ENCODE assay signal across 15 cellular contexts in the genomic region with DNA sequence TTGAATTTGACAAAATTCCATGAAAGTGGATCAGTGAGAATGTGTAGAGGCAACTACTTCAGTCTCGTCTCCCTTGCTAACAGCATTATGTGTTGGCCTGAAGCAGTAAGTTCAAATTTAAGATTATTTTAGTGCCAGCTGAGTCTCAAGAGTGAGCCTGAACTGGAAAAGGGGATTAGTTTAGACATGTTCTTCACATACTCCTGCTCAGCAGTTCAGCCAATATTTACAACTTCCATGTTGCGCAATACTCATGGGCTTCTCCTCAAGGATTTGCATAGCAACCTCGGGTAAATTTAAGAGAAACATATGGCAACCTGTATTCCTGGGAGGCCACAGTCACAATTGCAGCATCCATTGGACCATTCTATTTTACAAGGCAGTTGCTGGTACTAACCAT.
A peak's percentile ranks its signal among the peaks of the same experiment; 100 is the strongest.
DNase-seq lines count a peak whose midpoint lies in the region; ATAC-seq, FAIRE-seq and TF ChIP-seq lines count a peak whose summit lies in the region.
"Had no signal": no experiment of that assay in that cellular context is flagged by ENCODE, and none has a peak within 500 bp of the region (broad histone marks: within the 10 kb centered on the region; RNA-seq: fewer than 3 reads in every experiment).

No MANE protein-coding gene starts in this region.

- H3K27ac ChIP-seq in body of pancreas: no peak overlapping the region
- peak overlapping the region; percentile 36 for H3K27ac ChIP-seq in keratinocyte (ENCODE audit: control insufficient read depth, insufficient read depth, low read length)
- H3K27ac ChIP-seq in uterus: no peak overlapping the region
- no peak overlapping the region for H3K27ac ChIP-seq in dorsolateral prefrontal cortex
- H3K27ac ChIP-seq in suprapubic skin: no peak overlapping the region
- H3K27ac ChIP-seq: tibial artery had no signal

- no peak overlapping the region for H3K9ac ChIP-seq in keratinocyte (ENCODE audit: control insufficient read depth, extremely low read depth, insufficient read depth, low read length)

- no peak overlapping the region for H3K4me3 ChIP-seq in BJ (ENCODE audit: low read depth, low read length)
- H3K4me3 ChIP-seq in body of pancreas: no peak overlapping the region
- H3K4me3 ChIP-seq in keratinocyte (ENCODE audit: control insufficient read depth in 2 of 3, extremely low read depth in 1 of 3, insufficient read depth in 2 of 3, low read depth in 1 of 3, low read length in 3 of 3): no peak overlapping the region
- no peak overlapping the region for H3K4me3 ChIP-seq in uterus
- H3K4me3 ChIP-seq in dorsolateral prefrontal cortex: no peak overlapping the region
- H3K4me3 ChIP-seq in suprapubic skin: no peak overlapping the region
- H3K4me3 ChIP-seq: tibial artery had no signal

- POLR2A ChIA-PET in BJ (lab: Charles Lee): no interaction called here

- TF ChIP-seq EP300 in suprapubic skin (IDR thresholded peaks at IDR 0.05): no peak

- H3K4me1 ChIP-seq in body of pancreas: peaks cover 5% of the 10 kb centered on the region
- peaks cover 24% of the 10 kb centered on the region for H3K4me1 ChIP-seq in keratinocyte (ENCODE audit: control insufficient read depth, extremely low read depth, insufficient read depth, low read length)
- H3K4me1 ChIP-seq in uterus: no peaks in the 10 kb centered on the region
- H3K4me1 ChIP-seq in suprapubic skin: peaks cover 17% of the 10 kb centered on the region
- H3K4me1 ChIP-seq: tibial artery had no signal

- no peaks in the 10 kb centered on the region for H4K20me1 ChIP-seq in keratinocyte (ENCODE audit: control insufficient read depth, extremely low read depth, insufficient read depth, low read length)

- TF ChIP-seq CTCF in BJ (IDR thresholded peaks at IDR 0.05; ENCODE audit: insufficient read depth, low read depth, low read length): no peak
- no peak for TF ChIP-seq CTCF in body of pancreas (IDR thresholded peaks at IDR 0.05)
- no peak for TF ChIP-seq CTCF in keratinocyte (optimal IDR thresholded peaks at IDR 0.05 in 1 of 3, IDR thresholded peaks at IDR 0.05 in 1 of 3, conservative IDR thresholded peaks at IDR 0.05 in 1 of 3; ENCODE audit: extremely low read depth in 1 of 3, insufficient read depth in 2 of 3, low read length in 3 of 3)
- TF ChIP-seq CTCF in uterus (IDR thresholded peaks at IDR 0.05): no peak
- no peak for TF ChIP-seq CTCF in dorsolateral prefrontal cortex (IDR thresholded peaks at IDR 0.05 in 54 of 56, conservative IDR thresholded peaks at IDR 0.05 in 2 of 56; ENCODE audit: low read depth in 1 of 56, partially characterized antibody in 56 of 56)
- no peak for TF ChIP-seq CTCF in suprapubic skin (IDR thresholded peaks at IDR 0.05)

- no peaks in the 10 kb centered on the region for H3K9me3 ChIP-seq in body of pancreas
- no peaks in the 10 kb centered on the region for H3K9me3 ChIP-seq in keratinocyte (ENCODE audit: control insufficient read depth, low read depth, low read length)
- H3K9me3 ChIP-seq in uterus: no peaks in the 10 kb centered on the region
- H3K9me3 ChIP-seq in suprapubic skin: no peaks in the 10 kb centered on the region
- H3K9me3 ChIP-seq: tibial artery had no signal

- H3K27me3 ChIP-seq in BJ (ENCODE audit: control insufficient read depth, insufficient read depth, low read length) (no peaks in the 10 kb centered on the region), body of pancreas (no peaks in the 10 kb centered on the region), keratinocyte (ENCODE audit: control insufficient read depth, extremely low read depth, insufficient read depth, low read length) (no peaks in the 10 kb centered on the region), uterus (no peaks in the 10 kb centered on the region), dorsolateral prefrontal cortex (no peaks in the 10 kb centered on the region), suprapubic skin (no peaks in the 10 kb centered on the region)
- H3K27me3 ChIP-seq: tibial artery had no signal

- peak; percentile 52 for ATAC-seq in body of pancreas
- ATAC-seq: activated T-cell treated with anti-CD3 and anti-CD28 coated beads, Interleukin-2, amount 50 U/mL, for 4 hours had no signal

- H3K36me3 ChIP-seq in BJ (ENCODE audit: control insufficient read depth, insufficient read depth, low read length) (no peaks in the 10 kb centered on the region), body of pancreas (replicated peaks in 1 of 2; ENCODE audit: insufficient read depth in 1 of 2, low read depth in 2 of 2) (no peaks in the 10 kb centered on the region), keratinocyte (ENCODE audit: control insufficient read depth in 2 of 2, extremely low read depth in 1 of 2, insufficient read depth in 2 of 2, low read length in 2 of 2) (no peaks in the 10 kb centered on the region), uterus (peaks cover 0 to 3% of the 10 kb centered on the region in 2 donors), suprapubic skin (no peaks in the 10 kb centered on the region)
- H3K36me3 ChIP-seq: tibial artery had no signal

- DNase-seq in BJ (ENCODE audit: low read depth) (peak; percentile 4), NCI-H2171 treated with DMSO at 0.1 percent for 48 hours (lab: John Stamatoyannopoulos, UW) (peak; percentile 87), body of pancreas (peak in 3 of 4 donors; percentile 19 to 32 (median 20)), keratinocyte (ENCODE audit: low read depth, low spot score) (peak; percentile 52), uterus (no peak), dorsolateral prefrontal cortex (no peak), suprapubic skin (ENCODE audit: low spot score in 2 of 2) (no peak), DMS153 (lab: John Stamatoyannopoulos, UW) (no peak)
- DNase-seq: activated CD4-positive, alpha-beta T cell treated with anti-CD3 and anti-CD28 coated beads, Interleukin-2, amount 10 ng/mL, durations not matched to agents 7 days and 5 days; activated T-cell treated with anti-CD3 and anti-CD28 coated beads, Interleukin-2, amount 50 U/mL, for 4 hours; midbrain; NCI-H1092 treated with DMSO at 0.1 percent for 48 hours; NCI-H748 treated with DMSO at 0.1 percent for 48 hours; tibial artery had no signal

- CTCF ChIA-PET in BJ (lab: Yijun Ruan, JAX): interaction anchor here (1.8 kb wide), 1 partner anchor 13 kb away, joined by 5 read pairs; no protein-coding TSS in a partner anchor

- H3K9me1 ChIP-seq in keratinocyte (ENCODE audit: control insufficient read depth, extremely low read depth, insufficient read depth, low read length): no peaks in the 10 kb centered on the region

- FAIRE-seq in keratinocyte (lab: Jason Lieb, UNC): peak; percentile 85
- FAIRE-seq: HTR-8/SVneo had no signal

- TF ChIP-seq POLR2A in body of pancreas (IDR thresholded peaks at IDR 0.05) (no peak), uterus (IDR thresholded peaks at IDR 0.05) (no peak), suprapubic skin (IDR thresholded peaks at IDR 0.05) (no peak)

- dilution Hi-C loops in keratinocyte (cut with MboI; ENCODE audit: extremely low pct_ligation_motif_present, low sequenced_read_pairs): no loop called here

- intact Hi-C loops in body of pancreas (cut with DNase I) (no loop called here), uterus (cut with DNase I; ENCODE audit: low total_unique reads) (no loop called here), dorsolateral prefrontal cortex (cut with DNase I) (no loop called here)

- no peaks in the 10 kb centered on the region for H3K79me2 ChIP-seq in keratinocyte (ENCODE audit: control insufficient read depth, insufficient read depth, low read length)

- peak overlapping the region; percentile 9 for H3K4me2 ChIP-seq in keratinocyte (ENCODE audit: control insufficient read depth, extremely low read depth, insufficient read depth, low read depth, low read length)

- no peak overlapping the region for H2AFZ ChIP-seq in keratinocyte (ENCODE audit: control insufficient read depth, low read length)

- WGBS in body of pancreas, 2 donors: 58 to 61% methylated on average over 3 of the region's 3 CpGs
- WGBS in suprapubic skin: 31% methylated on average over 3 of the region's 3 CpGs

Comparison
In these comparisons a context has a peak if more than half of its experiments do, and no peak if none do; other contexts are left out.
1. DNase-seq: peak in BJ (single experiment), NCI-H2171 treated with DMSO at 0.1 percent for 48 hours (single experiment), body of pancreas (3 of 4) and keratinocyte (single experiment); none in uterus (0 of 2), dorsolateral prefrontal cortex (0 of 10), suprapubic skin (0 of 2) and DMS153 (single experiment).